ENCODE assay signal across 14 cellular contexts in genomic region chr11:846496-847098, GRCh38. TPM values are rescaled to one million over a fixed set of nuclear protein-coding genes. Genes with fewer than 3 reads are reported as not detected.
DNase-seq lines count a peak whose midpoint lies in the region; ATAC-seq and TF ChIP-seq lines count a peak whose summit lies in the region.
"Had no signal": no experiment of that assay in that cellular context is flagged by ENCODE, and none has a peak within 500 bp of the region (broad histone marks: within the 10 kb centered on the region; RNA-seq: fewer than 3 reads in every experiment).

No MANE protein-coding gene starts in this region.

- DNase-seq in AG04449 (ENCODE audit: low read depth, low spot score) (no peak), HFFc6 (peak; percentile 73), chondrocyte (ENCODE audit: low spot score) (no peak), smooth muscle cell (lab: John Stamatoyannopoulos, UW; ENCODE audit: unreplicated experiment) (no peak), NCI-H226 (no peak)
- DNase-seq in activated T-cell treated with anti-CD3 and anti-CD28 coated beads, Interleukin-2, amount 50 U/mL, for 4 hours: no peak
- DNase-seq in CD8-positive, alpha-beta memory T cell: no peak
- DNase-seq: BE2C; effector memory CD8-positive, alpha-beta T cell; NCI-H2227 treated with DMSO at 0.1 percent for 48 hours; nucleus accumbens; T-helper 1 cell had no signal

- no peaks in the 10 kb centered on the region for H3K36me3 Mint-ChIP-seq in HFFc6 (ENCODE audit: low read depth)
- no peaks in the 10 kb centered on the region for H3K36me3 Mint-ChIP-seq in chondrocyte (ENCODE audit: low read depth)
- H3K36me3 Mint-ChIP-seq in nephron (ENCODE audit: low read depth): no peaks in the 10 kb centered on the region
- no peaks in the 10 kb centered on the region for H3K36me3 Mint-ChIP-seq in activated T-cell treated with anti-CD3 and anti-CD28 coated beads, Interleukin-2, amount 50 U/mL, for 4 hours (ENCODE audit: insufficient read depth)
- H3K36me3 Mint-ChIP-seq in CD8-positive, alpha-beta memory T cell: peaks cover 0 to 3% (median 0%) of the 10 kb centered on the region in 3 donors

- peaks cover 73% of the 10 kb centered on the region for H4K20me1 ChIP-seq in smooth muscle cell (ENCODE audit: low read depth)

- POLR2A ChIA-PET in AG04449 (lab: Yijun Ruan, JAX): interaction anchor here (1.0 to 7.7 kb wide), 4 partner anchors 15 to 56 kb away, joined by 3 to 109 read pairs (median 4); partner anchors contain the start of genes CD151 and CRACR2B
- POLR2A ChIA-PET in CD8-positive, alpha-beta memory T cell (lab: Charles Lee): interaction anchor here (0.7 kb wide), 1 partner anchor 27 kb away, joined by 3 read pairs; the partner anchor contains the start of gene PNPLA2

- CTCF ChIA-PET in AG04449 (lab: Yijun Ruan, JAX): interaction anchor here (0.6 to 3.5 kb wide), 8 partner anchors 13 to 728 kb away, joined by 3 to 58 read pairs (median 4); partner anchors contain the start of gene PNPLA2
- CTCF ChIA-PET in CD8-positive, alpha-beta memory T cell (lab: Charles Lee): interaction anchor here (0.8 to 5.4 kb wide), 4 partner anchors 15 to 206 kb away, joined by 3 to 48 read pairs (median 4); no protein-coding TSS in a partner anchor

- no peak for ATAC-seq in activated T-cell treated with anti-CD3 and anti-CD28 coated beads, Interleukin-2, amount 50 U/mL, for 4 hours
- ATAC-seq: effector memory CD8-positive, alpha-beta T cell had no signal

- no peak overlapping the region for H2AFZ ChIP-seq in smooth muscle cell (ENCODE audit: low read depth)

- H3K27me3 Mint-ChIP-seq in HFFc6 (ENCODE audit: insufficient read depth): peaks cover 14% of the 10 kb centered on the region
- no peaks in the 10 kb centered on the region for H3K27me3 Mint-ChIP-seq in chondrocyte (ENCODE audit: low read depth)
- no peaks in the 10 kb centered on the region for H3K27me3 Mint-ChIP-seq in nephron (ENCODE audit: low read depth)
- H3K27me3 Mint-ChIP-seq in activated T-cell treated with anti-CD3 and anti-CD28 coated beads, Interleukin-2, amount 50 U/mL, for 4 hours (ENCODE audit: low read depth): peaks cover 10% of the 10 kb centered on the region
- peaks cover 5 to 8% of the 10 kb centered on the region in 2 donors for H3K27me3 Mint-ChIP-seq in CD8-positive, alpha-beta memory T cell

- peaks cover 31% of the 10 kb centered on the region for H3K4me1 ChIP-seq in smooth muscle cell (ENCODE audit: low read depth)
- H3K4me1 ChIP-seq in CD8-positive, alpha-beta memory T cell (ENCODE audit: insufficient read depth, low read length): peaks cover 26% of the 10 kb centered on the region

- H3K9ac ChIP-seq in smooth muscle cell (ENCODE audit: low read depth): no peak overlapping the region

- H3K4me3 Mint-ChIP-seq in HFFc6 (peak overlapping the region; percentile 90), chondrocyte (ENCODE audit: unreplicated experiment) (no peak overlapping the region), nephron (peak overlapping the region; percentile 46 to 76 (median 72))
- no peak overlapping the region for H3K4me3 Mint-ChIP-seq in activated T-cell treated with anti-CD3 and anti-CD28 coated beads, Interleukin-2, amount 50 U/mL, for 4 hours
- peak overlapping the region in 1 of 7 donors; percentile 60 for H3K4me3 Mint-ChIP-seq in CD8-positive, alpha-beta memory T cell
- H3K4me3 Mint-ChIP-seq: effector memory CD8-positive, alpha-beta T cell had no signal

- H3K79me2 ChIP-seq in smooth muscle cell (ENCODE audit: low read depth): peaks cover 8% of the 10 kb centered on the region

- no peaks in the 10 kb centered on the region for H3F3A ChIP-seq in smooth muscle cell (ENCODE audit: low read depth)

- H3K4me1 Mint-ChIP-seq in HFFc6 (ENCODE audit: low read depth) (peaks cover 25% of the 10 kb centered on the region), chondrocyte (ENCODE audit: low read depth) (peaks cover 38% of the 10 kb centered on the region), nephron (peaks cover 17% of the 10 kb centered on the region)
- peaks cover 12% of the 10 kb centered on the region for H3K4me1 Mint-ChIP-seq in activated T-cell treated with anti-CD3 and anti-CD28 coated beads, Interleukin-2, amount 50 U/mL, for 4 hours (ENCODE audit: low read depth)
- H3K4me1 Mint-ChIP-seq in CD8-positive, alpha-beta memory T cell: peaks cover 0 to 24% (median 7%) of the 10 kb centered on the region in 3 donors

- no peaks in the 10 kb centered on the region for H3K9me3 ChIP-seq in smooth muscle cell (replicated peaks; ENCODE audit: low read depth)
- H3K9me3 ChIP-seq in CD8-positive, alpha-beta memory T cell (ENCODE audit: low read length): no peaks in the 10 kb centered on the region
- H3K9me3 ChIP-seq: BE2C, MG63 had no signal

- H3K27ac ChIP-seq in smooth muscle cell (ENCODE audit: low read depth): no peak overlapping the region
- no peak overlapping the region for H3K27ac ChIP-seq in CD8-positive, alpha-beta memory T cell (ENCODE audit: low read depth, low read length)

- no peak for TF ChIP-seq CTCF in AG04449 (IDR thresholded peaks at IDR 0.05; ENCODE audit: insufficient read depth, low read length, missing control alignments)
- no peak for TF ChIP-seq CTCF in HFFc6 (IDR thresholded peaks at IDR 0.05)
- no peak for TF ChIP-seq CTCF in chondrocyte (IDR thresholded peaks at IDR 0.05)
- no peak for TF ChIP-seq CTCF in nephron (IDR thresholded peaks at IDR 0.05; ENCODE audit: unreplicated experiment in 3 of 3)
- no peak for TF ChIP-seq CTCF in smooth muscle cell (IDR thresholded peaks at IDR 0.05; ENCODE audit: borderline replicate concordance, insufficient read depth, poor library complexity, severe bottlenecking)

- WGBS in smooth muscle cell (ENCODE audit: low lambda C conversion rate): 78% methylated on average over 11 of the region's 11 CpGs

- no peaks in the 10 kb centered on the region for H3K9me3 Mint-ChIP-seq in HFFc6
- no peaks in the 10 kb centered on the region for H3K9me3 Mint-ChIP-seq in chondrocyte (ENCODE audit: low read depth)
- H3K9me3 Mint-ChIP-seq in nephron: no peaks in the 10 kb centered on the region
- no peaks in the 10 kb centered on the region for H3K9me3 Mint-ChIP-seq in activated T-cell treated with anti-CD3 and anti-CD28 coated beads, Interleukin-2, amount 50 U/mL, for 4 hours
- no peaks in the 10 kb centered on the region for H3K9me3 Mint-ChIP-seq in CD8-positive, alpha-beta memory T cell
- H3K9me3 Mint-ChIP-seq: effector memory CD8-positive, alpha-beta T cell had no signal

- no peaks in the 10 kb centered on the region for H3K36me3 ChIP-seq in smooth muscle cell (ENCODE audit: low read depth)
- H3K36me3 ChIP-seq in CD8-positive, alpha-beta memory T cell (ENCODE audit: insufficient read depth, low read length): no peaks in the 10 kb centered on the region
- H3K36me3 ChIP-seq: BE2C had no signal

- H3K4me3 ChIP-seq in AG04449 (ENCODE audit: low read depth, low read length) (peak overlapping the region; percentile 29), smooth muscle cell (no peak overlapping the region)
- no peak overlapping the region for H3K4me3 ChIP-seq in CD8-positive, alpha-beta memory T cell (ENCODE audit: low read length)
- H3K4me3 ChIP-seq: MG63 had no signal

- peaks cover 19% of the 10 kb centered on the region for H3K27me3 ChIP-seq in smooth muscle cell (ENCODE audit: low read depth)
- H3K27me3 ChIP-seq in CD8-positive, alpha-beta memory T cell (ENCODE audit: insufficient read depth, low read length, poor library complexity, severe bottlenecking): peaks cover 8% of the 10 kb centered on the region
- H3K27me3 ChIP-seq: BE2C, MG63 had no signal

- H3K27ac Mint-ChIP-seq in HFFc6 (peak overlapping the region; percentile 97), chondrocyte (ENCODE audit: unreplicated experiment) (peak overlapping the region; percentile 17), nephron (peak overlapping the region; percentile 74 to 94 (median 90))
- H3K27ac Mint-ChIP-seq in CD8-positive, alpha-beta memory T cell: no peak overlapping the region
- H3K27ac Mint-ChIP-seq: effector memory CD8-positive, alpha-beta T cell had no signal

- no peak overlapping the region for H3K4me2 ChIP-seq in smooth muscle cell

RNA-seq across cellular contexts. Expression of gene TSPAN4, which starts 3.9 kb away (rescaled TPM):
- total RNA-seq in HFFc6 (2021; fragmentation: NEBNext Ultra II Directional; extraction: Animal tissue kit (Norgen Biotek cat#: 25700)): 100 to 1,000 TPM; 193 to 267 (median 212) TPM
- total RNA-seq in chondrocyte (62.3 to 115 TPM (median 69.2 TPM) in 3 replicates), smooth muscle cell (50.2 and 68.2 TPM in 2 replicates)
- 1 to 10 TPM; 4.6 to 6.0 (median 5.7) TPM for total RNA-seq in activated T-cell treated with anti-CD3 and anti-CD28 coated beads, Interleukin-2, amount 50 U/mL, for 4 hours
- polyA plus RNA-seq in smooth muscle cell: 153 and 179 TPM in 2 replicates
- total RNA-seq in CD8-positive, alpha-beta memory T cell: 1 to 10 TPM; 8.8 to 9.4 TPM
- 4.4 TPM for polyA plus RNA-seq in CD8-positive, alpha-beta memory T cell

RNA-seq across cellular contexts. Expression of gene POLR2L, which starts 4.3 kb away (rescaled TPM):
- 100 to 1,000 TPM; 439 to 504 (median 478) TPM for total RNA-seq in HFFc6 (2021; fragmentation: NEBNext Ultra II Directional; extraction: Animal tissue kit (Norgen Biotek cat#: 25700))
- total RNA-seq in chondrocyte (139 to 173 TPM (median 142 TPM) in 3 replicates), smooth muscle cell (38.0 and 51.4 TPM in 2 replicates)
- 100 to 1,000 TPM; 167 to 183 (median 174) TPM for total RNA-seq in activated T-cell treated with anti-CD3 and anti-CD28 coated beads, Interleukin-2, amount 50 U/mL, for 4 hours
- polyA plus RNA-seq in smooth muscle cell: 380 and 446 TPM in 2 replicates
- 100 to 1,000 TPM; 178 to 182 TPM for total RNA-seq in CD8-positive, alpha-beta memory T cell
- 114 TPM for polyA plus RNA-seq in CD8-positive, alpha-beta memory T cell

RNA-seq across cellular contexts. Expression of gene CD151, which starts 13.8 kb away (rescaled TPM):
- total RNA-seq in HFFc6 (2021; fragmentation: NEBNext Ultra II Directional; extraction: Animal tissue kit (Norgen Biotek cat#: 25700)): 1,000 to 10,000 TPM in 1 of 6 experiments, 100 to 1,000 TPM in 5; 719 to 1,001 (median 755) TPM
- 460 to 558 TPM (median 549 TPM) in 3 replicates for total RNA-seq in chondrocyte
- total RNA-seq in activated T-cell treated with anti-CD3 and anti-CD28 coated beads, Interleukin-2, amount 50 U/mL, for 4 hours: 10 to 100 TPM; 33.5 to 39.2 (median 35.6) TPM
- total RNA-seq in smooth muscle cell: 214 and 256 TPM in 2 replicates
- 391 and 469 TPM in 2 replicates for polyA plus RNA-seq in smooth muscle cell
- total RNA-seq in CD8-positive, alpha-beta memory T cell: 10 to 100 TPM; 61.2 to 65.5 TPM
- polyA plus RNA-seq in CD8-positive, alpha-beta memory T cell: 19.6 TPM

RNA-seq across cellular contexts. Expression of gene CRACR2B, which starts 18.9 kb away (rescaled TPM):
- total RNA-seq in HFFc6 (2021; fragmentation: NEBNext Ultra II Directional; extraction: Animal tissue kit (Norgen Biotek cat#: 25700)): 1 to 10 TPM in 4 of 6 experiments, under 1 TPM in 2; 0.63 to 2.2 (median 1.2) TPM
- total RNA-seq in chondrocyte (0.57 to 5.0 TPM (median 1.4 TPM) in 3 replicates), smooth muscle cell (0.36 and 2.5 TPM in 2 replicates)
- total RNA-seq in activated T-cell treated with anti-CD3 and anti-CD28 coated beads, Interleukin-2, amount 50 U/mL, for 4 hours: under 1 TPM; 0.18 to 0.30 (median 0.28) TPM
- polyA plus RNA-seq in smooth muscle cell: 0.10 and 10.5 TPM in 2 replicates
- 1 to 10 TPM; 2.4 to 3.6 TPM for total RNA-seq in CD8-positive, alpha-beta memory T cell
- polyA plus RNA-seq in CD8-positive, alpha-beta memory T cell: not detected

RNA-seq across cellular contexts. Expression of gene PNPLA2, which starts 27.9 kb away (rescaled TPM):
- 100 to 1,000 TPM; 103 to 148 (median 130) TPM for total RNA-seq in HFFc6 (2021; fragmentation: NEBNext Ultra II Directional; extraction: Animal tissue kit (Norgen Biotek cat#: 25700))
- total RNA-seq in chondrocyte: 56.0 to 59.1 TPM (median 56.0 TPM) in 3 replicates
- 10 to 100 TPM; 55.5 to 62.4 (median 60.2) TPM for total RNA-seq in activated T-cell treated with anti-CD3 and anti-CD28 coated beads, Interleukin-2, amount 50 U/mL, for 4 hours
- 12.4 and 14.8 TPM in 2 replicates for total RNA-seq in smooth muscle cell
- 26.4 and 33.8 TPM in 2 replicates for polyA plus RNA-seq in smooth muscle cell
- total RNA-seq in CD8-positive, alpha-beta memory T cell: 10 to 100 TPM; 49.8 to 53.0 TPM
- polyA plus RNA-seq in CD8-positive, alpha-beta memory T cell: 41.5 TPM

Comparison
In these comparisons a context has a peak if more than half of its experiments do, and no peak if none do; other contexts are left out.
1. H3K27ac Mint-ChIP-seq: peak in HFFc6 (single experiment), chondrocyte (single experiment) and nephron (3 of 3); none in CD8-positive, alpha-beta memory T cell (0 of 8).
2. H3K4me3 Mint-ChIP-seq: peak in HFFc6 (single experiment) and nephron (3 of 3); none in chondrocyte (single experiment) and activated T-cell treated with anti-CD3 and anti-CD28 coated beads, Interleukin-2, amount 50 U/mL, for 4 hours (single experiment).